ENCODE assay signal across 8 cellular contexts in genomic region chr7:124784879-124785818, GRCh38. TPM values are rescaled to one million over a fixed set of nuclear protein-coding genes. Genes with fewer than 3 reads are reported as not detected.
DNase-seq lines count a peak whose midpoint lies in the region; ATAC-seq and TF ChIP-seq lines count a peak whose summit lies in the region.

No MANE protein-coding gene starts in this region.

- ATAC-seq in HG02840 (IDR thresholded peaks at IDR 0.05; ENCODE audit: low FRiP score, unreplicated experiment) = peak; percentile 68
- no peak for ATAC-seq in GM21447 (IDR thresholded peaks at IDR 0.05; ENCODE audit: unreplicated experiment)

- DNase-seq in stimulated activated CD4-positive, alpha-beta T cell treated with anti-CD3 and anti-CD28 coated beads, Interleukin-1b, Interleukin-23, amount 100 ng/mL, for 48 hours = peak; percentile 7
- DNase-seq in stimulated activated CD4-positive, alpha-beta T cell treated with anti-CD3 and anti-CD28 coated beads, Interleukin-4, amount 100 ng/mL, for 1 hour = no peak
- peak; percentile 25 for DNase-seq in NCI-H146 (lab: John Stamatoyannopoulos, UW)
- DNase-seq in SW 1271 (lab: John Stamatoyannopoulos, UW) = peak; percentile 11 to 54
- peak; percentile 69 for DNase-seq in fibroblast of villous mesenchyme (ENCODE audit: low read depth)
- DNase-seq in osteocyte (ENCODE audit: extremely low spot score, unreplicated experiment) = no peak

- H3K4me3 ChIP-seq in fibroblast of villous mesenchyme (ENCODE audit: low read depth, low read length) = no peak overlapping the region

- TF ChIP-seq CTCF in fibroblast of villous mesenchyme (IDR thresholded peaks at IDR 0.05; ENCODE audit: insufficient read depth, low read depth, low read length) (peak; percentile 93), osteocyte (IDR thresholded peaks at IDR 0.05) (peak; percentile 96)

- H3K9me3 Mint-ChIP-seq in osteocyte (ENCODE audit: unreplicated experiment) = peaks cover 4% of the 10 kb centered on the region

- no peak overlapping the region for H3K27ac Mint-ChIP-seq in osteocyte (ENCODE audit: unreplicated experiment)

- H3K4me1 Mint-ChIP-seq in osteocyte (ENCODE audit: unreplicated experiment) = peaks cover 8% of the 10 kb centered on the region

- H3K4me3 Mint-ChIP-seq in osteocyte (ENCODE audit: unreplicated experiment) = no peak overlapping the region

- no peaks in the 10 kb centered on the region for H3K27me3 Mint-ChIP-seq in osteocyte (ENCODE audit: unreplicated experiment)

- H3K36me3 Mint-ChIP-seq in osteocyte (ENCODE audit: unreplicated experiment) = no peaks in the 10 kb centered on the region

RNA-seq across cellular contexts. Expression of gene GPR37, which starts 19.6 kb away (rescaled TPM):
- total RNA-seq in fibroblast of villous mesenchyme = 5.6 and 8.7 TPM in 2 replicates
- total RNA-seq in osteocyte = 43.7 and 45.2 TPM in 2 replicates

Comparison
In these comparisons a context has a peak if more than half of its experiments do, and no peak if none do; other contexts are left out.
1. DNase-seq: peak in stimulated activated CD4-positive, alpha-beta T cell treated with anti-CD3 and anti-CD28 coated beads, Interleukin-1b, Interleukin-23, amount 100 ng/mL, for 48 hours (single experiment), NCI-H146 (single experiment), SW 1271 (2 of 2) and fibroblast of villous mesenchyme (single experiment); none in stimulated activated CD4-positive, alpha-beta T cell treated with anti-CD3 and anti-CD28 coated beads, Interleukin-4, amount 100 ng/mL, for 1 hour (single experiment) and osteocyte (single experiment).